Comparison of ENCODE assay signal across 8 cellular contexts in genomic region chr19:1252221-1252817, GRCh38. TPM values are rescaled to one million over a fixed set of nuclear protein-coding genes. Genes with fewer than 3 reads are reported as not detected.
DNase-seq lines count a peak whose midpoint lies in the region; ATAC-seq and TF ChIP-seq lines count a peak whose summit lies in the region.

No MANE protein-coding gene starts in this region.

- TF ChIP-seq CTCF in GM12865 (IDR thresholded peaks at IDR 0.05; ENCODE audit: insufficient read depth, low read depth, low read length, missing control alignments) (no peak), osteocyte (IDR thresholded peaks at IDR 0.05) (no peak)

- H3K36me3 Mint-ChIP-seq in activated naive CD8-positive, alpha-beta T cell treated with anti-CD3 and anti-CD28 coated beads, Interleukin-2, amount 50 U/mL, for 24 hours (ENCODE audit: low read depth): peaks cover 23% of the 10 kb centered on the region
- peaks cover 22% of the 10 kb centered on the region for H3K36me3 Mint-ChIP-seq in osteocyte (ENCODE audit: unreplicated experiment)

- peaks cover 24% of the 10 kb centered on the region for H3K4me1 Mint-ChIP-seq in activated naive CD8-positive, alpha-beta T cell treated with anti-CD3 and anti-CD28 coated beads, Interleukin-2, amount 50 U/mL, for 24 hours
- peaks cover 33% of the 10 kb centered on the region for H3K4me1 Mint-ChIP-seq in osteocyte (ENCODE audit: unreplicated experiment)

- peak; percentile 22 for ATAC-seq in activated naive CD8-positive, alpha-beta T cell treated with anti-CD3 and anti-CD28 coated beads, Interleukin-2, amount 50 U/mL, for 24 hours
- peak; percentile 43 for ATAC-seq in Right ventricle myocardium superior (ENCODE audit: poor library complexity)
- no peak for ATAC-seq in GM19452 (IDR thresholded peaks at IDR 0.05; ENCODE audit: unreplicated experiment)

- peak overlapping the region; percentile 61 for H3K4me3 ChIP-seq in GM12865 (ENCODE audit: low read depth, low read length)

- intact Hi-C loops in Right ventricle myocardium superior (cut with DNase I): no loop called here

- peak overlapping the region; percentile 93 for H3K4me3 Mint-ChIP-seq in activated naive CD8-positive, alpha-beta T cell treated with anti-CD3 and anti-CD28 coated beads, Interleukin-2, amount 50 U/mL, for 24 hours
- H3K4me3 Mint-ChIP-seq in osteocyte (ENCODE audit: unreplicated experiment): peak overlapping the region; percentile 91

- no peaks in the 10 kb centered on the region for H3K27me3 Mint-ChIP-seq in activated naive CD8-positive, alpha-beta T cell treated with anti-CD3 and anti-CD28 coated beads, Interleukin-2, amount 50 U/mL, for 24 hours
- no peaks in the 10 kb centered on the region for H3K27me3 Mint-ChIP-seq in osteocyte (ENCODE audit: unreplicated experiment)

- no peaks in the 10 kb centered on the region for H3K9me3 Mint-ChIP-seq in activated naive CD8-positive, alpha-beta T cell treated with anti-CD3 and anti-CD28 coated beads, Interleukin-2, amount 50 U/mL, for 24 hours
- no peaks in the 10 kb centered on the region for H3K9me3 Mint-ChIP-seq in osteocyte (ENCODE audit: unreplicated experiment)

- H3K27ac Mint-ChIP-seq in activated naive CD8-positive, alpha-beta T cell treated with anti-CD3 and anti-CD28 coated beads, Interleukin-2, amount 50 U/mL, for 24 hours: peak overlapping the region; percentile 77
- peak overlapping the region; percentile 94 for H3K27ac Mint-ChIP-seq in osteocyte (ENCODE audit: unreplicated experiment)

- peak; percentile 78 for DNase-seq in GM12865 (ENCODE audit: low read depth)
- peak; percentile 35 for DNase-seq in OCI-M2 (lab: John Stamatoyannopoulos, UW; ENCODE audit: unreplicated experiment)
- peak; percentile 81 for DNase-seq in activated naive CD8-positive, alpha-beta T cell treated with anti-CD3 and anti-CD28 coated beads, Interleukin-2, amount 50 U/mL, for 24 hours
- peak; percentile 94 for DNase-seq in Right ventricle myocardium superior
- peak; percentile 97 for DNase-seq in osteocyte (ENCODE audit: extremely low spot score, unreplicated experiment)
- no peak for DNase-seq in cortex of kidney (lab: John Stamatoyannopoulos, UW)
- DNase-seq in ecto neural progenitor cell (ENCODE audit: low spot score): no peak

RNA-seq across cellular contexts. Expression of gene MIDN, which starts 3.9 kb away (rescaled TPM):
- total RNA-seq in Right ventricle myocardium superior: 54.1 TPM
- 98.1 and 103 TPM in 2 replicates for total RNA-seq in osteocyte

RNA-seq across cellular contexts. Expression of gene ATP5F1D, which starts 10.8 kb away (rescaled TPM):
- total RNA-seq in Right ventricle myocardium superior: 692 TPM
- total RNA-seq in osteocyte: 167 and 172 TPM in 2 replicates

RNA-seq across cellular contexts. Expression of gene CBARP, which starts 14.5 kb away (rescaled TPM):
- total RNA-seq in Right ventricle myocardium superior (1.1 TPM), osteocyte (6.9 and 7.0 TPM in 2 replicates)

RNA-seq across cellular contexts. Expression of gene CIRBP, which starts 16.8 kb away (rescaled TPM):
- total RNA-seq in Right ventricle myocardium superior (219 TPM), osteocyte (401 and 408 TPM in 2 replicates)

RNA-seq across cellular contexts. Expression of gene FAM174C, which starts 23.0 kb away (rescaled TPM):
- total RNA-seq in Right ventricle myocardium superior (12.4 TPM), osteocyte (35.3 and 35.8 TPM in 2 replicates)

Comparison
In these comparisons a context has a peak if more than half of its experiments do, and no peak if none do; other contexts are left out.
1. DNase-seq: peak in GM12865 (single experiment), OCI-M2 (single experiment), activated naive CD8-positive, alpha-beta T cell treated with anti-CD3 and anti-CD28 coated beads, Interleukin-2, amount 50 U/mL, for 24 hours (single experiment), Right ventricle myocardium superior (single experiment) and osteocyte (single experiment); none in cortex of kidney (single experiment) and ecto neural progenitor cell (single experiment).